Comparison of ENCODE assay signal across 8 cellular contexts in genomic region chr12:65824314-65824563, GRCh38. TPM values are rescaled to one million over a fixed set of nuclear protein-coding genes. Genes with fewer than 3 reads are reported as not detected.
DNase-seq lines count a peak whose midpoint lies in the region; ATAC-seq and TF ChIP-seq lines count a peak whose summit lies in the region.

TSS of gene HMGA2 (plus strand) at chr12:65824483. CDS start at chr12:65825271, 788 bp downstream.

- no peaks in the 10 kb centered on the region for H4K20me1 ChIP-seq in PC-9 (ENCODE audit: insufficient read depth)

- ATAC-seq in HG03139 (IDR thresholded peaks at IDR 0.05; ENCODE audit: unreplicated experiment), result no peak

- H3K79me2 ChIP-seq in PC-9 (ENCODE audit: low read depth), result peaks cover 74% of the 10 kb centered on the region

- peaks cover 0 to 6% (median 2%) of the 10 kb centered on the region in 5 donors for H3K9me3 Mint-ChIP-seq in CD8-positive, alpha-beta memory T cell
- H3K9me3 Mint-ChIP-seq in nephron, result no peaks in the 10 kb centered on the region

- TF ChIP-seq CTCF in PC-9 (conservative IDR thresholded peaks at IDR 0.05), result no peak
- TF ChIP-seq CTCF in epithelial cell of esophagus (IDR thresholded peaks at IDR 0.05; ENCODE audit: insufficient read depth, low read depth, low read length, missing control alignments), result no peak
- no peak for TF ChIP-seq CTCF in nephron (IDR thresholded peaks at IDR 0.05; ENCODE audit: unreplicated experiment in 3 of 3)

- peaks cover 40 to 61% of the 10 kb centered on the region in 2 donors for H3K27me3 Mint-ChIP-seq in CD8-positive, alpha-beta memory T cell
- peaks cover 26% of the 10 kb centered on the region for H3K27me3 Mint-ChIP-seq in nephron (ENCODE audit: low read depth)

- POLR2A ChIA-PET in CD8-positive, alpha-beta memory T cell (lab: Charles Lee), result no interaction called here
- POLR2A ChIA-PET in PC-9 (lab: Charles Lee; ENCODE audit: unreplicated experiment), result interaction anchor here (0.6 kb wide), 1 partner anchor 53 kb away, joined by 3 read pairs; no protein-coding TSS in a partner anchor

- no peaks in the 10 kb centered on the region for H3K36me3 ChIP-seq in CD8-positive, alpha-beta memory T cell (ENCODE audit: insufficient read depth, low read length)
- H3K36me3 ChIP-seq in PC-9 (ENCODE audit: low read depth), result no peaks in the 10 kb centered on the region

- peak within 1 kb of the TSS in 6 of 7 donors; percentile 63 to 83 (median 70) for H3K4me3 Mint-ChIP-seq in CD8-positive, alpha-beta memory T cell
- peak within 1 kb of the TSS; percentile 95 to 98 (median 95) for H3K4me3 Mint-ChIP-seq in nephron

- no peak within 1 kb of the TSS for H3K27ac Mint-ChIP-seq in CD8-positive, alpha-beta memory T cell
- peak within 1 kb of the TSS; percentile 93 to 100 (median 95) for H3K27ac Mint-ChIP-seq in nephron

- peak within 1 kb of the TSS; percentile 77 for H2AFZ ChIP-seq in PC-9

- H3K9me2 ChIP-seq in PC-9 (ENCODE audit: insufficient read depth), result no peaks in the 10 kb centered on the region

- CTCF ChIA-PET in CD8-positive, alpha-beta memory T cell (lab: Charles Lee), result no interaction called here
- CTCF ChIA-PET in PC-9 (lab: Charles Lee), result interaction anchor here (1.0 kb wide), 1 partner anchor 53 kb away, joined by 3 read pairs; no protein-coding TSS in a partner anchor

- BruUV-seq in PC-9 (replicated peaks; lab: Mats Ljungman, UMichigan), result no TSS peak

- no peaks in the 10 kb centered on the region for H3K36me3 Mint-ChIP-seq in CD8-positive, alpha-beta memory T cell
- peaks cover 21% of the 10 kb centered on the region for H3K36me3 Mint-ChIP-seq in nephron (ENCODE audit: low read depth)

- no peaks in the 10 kb centered on the region for H3K9me3 ChIP-seq in CD8-positive, alpha-beta memory T cell (ENCODE audit: low read length)
- H3K9me3 ChIP-seq in PC-9 (ENCODE audit: insufficient read depth, low read depth), result peaks cover 2% of the 10 kb centered on the region; the same call in 1 of the 2 replicates

- peaks cover 12 to 26% (median 15%) of the 10 kb centered on the region in 3 donors for H3K4me1 Mint-ChIP-seq in CD8-positive, alpha-beta memory T cell
- H3K4me1 Mint-ChIP-seq in nephron, result peaks cover 23% of the 10 kb centered on the region

- no peak for DNase-seq in CD8-positive, alpha-beta memory T cell
- DNase-seq in PC-9 (no peak), epithelial cell of esophagus (ENCODE audit: low read depth) (no peak), inferior parietal cortex (ENCODE audit: extremely low spot score) (no peak), occipital lobe (lab: John Stamatoyannopoulos, UW) (no peak), OCI-M1 (lab: John Stamatoyannopoulos, UW) (no peak)

- peaks cover 35% of the 10 kb centered on the region for H3F3A ChIP-seq in PC-9 (ENCODE audit: insufficient read depth, low read depth)

- H3K27ac ChIP-seq in CD8-positive, alpha-beta memory T cell (ENCODE audit: low read depth, low read length), result no peak within 1 kb of the TSS
- H3K27ac ChIP-seq in PC-9, result peak within 1 kb of the TSS; percentile 88

- peak within 1 kb of the TSS; percentile 97 for H3K4me2 ChIP-seq in PC-9

- H3K27me3 ChIP-seq in CD8-positive, alpha-beta memory T cell (ENCODE audit: insufficient read depth, low read length, poor library complexity, severe bottlenecking), result peaks cover 4% of the 10 kb centered on the region
- H3K27me3 ChIP-seq in PC-9 (ENCODE audit: insufficient read depth, low read depth), result no peaks in the 10 kb centered on the region

- intact Hi-C loops in PC-9 (cut with micrococcal nuclease; ENCODE audit: unreplicated experiment), result loop anchor here (1.0 to 10.0 kb wide), 5 partner anchors 54 to 261 kb away; no protein-coding TSS in a partner anchor

- no peak within 1 kb of the TSS for H3K4me3 ChIP-seq in CD8-positive, alpha-beta memory T cell (ENCODE audit: low read length)
- peak within 1 kb of the TSS; percentile 93 for H3K4me3 ChIP-seq in PC-9
- peak within 1 kb of the TSS; percentile 76 for H3K4me3 ChIP-seq in epithelial cell of esophagus (ENCODE audit: low read length)

- no peaks in the 10 kb centered on the region for H3K4me1 ChIP-seq in CD8-positive, alpha-beta memory T cell (ENCODE audit: insufficient read depth, low read length)
- peaks cover 49% of the 10 kb centered on the region for H3K4me1 ChIP-seq in PC-9 (replicated peaks; ENCODE audit: insufficient read depth)

RNA-seq across cellular contexts. Expression of gene HMGA2, which starts in this region (rescaled TPM):
- not detected for total RNA-seq in CD8-positive, alpha-beta memory T cell
- polyA plus RNA-seq in CD8-positive, alpha-beta memory T cell, result not detected
- total RNA-seq in PC-9 (2021) (13.8 and 14.7 TPM in 2 replicates), occipital lobe (0.62 TPM)

Comparison
In these comparisons a context has a peak if more than half of its experiments do, and no peak if none do; other contexts are left out.
1. H3K27ac Mint-ChIP-seq: peak in nephron (3 of 3); none in CD8-positive, alpha-beta memory T cell (0 of 8).